In the genomic region with DNA sequence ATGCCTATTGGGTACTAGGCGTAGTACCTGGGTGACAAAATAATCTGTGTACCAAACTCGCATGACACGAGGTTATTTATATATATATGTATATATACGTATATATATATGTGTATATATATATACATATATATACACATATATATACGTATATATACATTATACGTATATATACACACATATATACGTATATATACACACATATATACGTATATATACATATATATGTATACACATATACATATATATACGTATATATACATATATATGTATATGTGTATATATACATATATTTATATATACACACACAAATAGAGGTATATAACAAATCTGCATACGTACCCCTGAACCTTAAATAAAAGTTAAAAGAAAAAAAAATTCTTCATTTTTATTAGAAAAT, we compare ENCODE assay signal across 24 cellular contexts.
DNase-seq lines count a peak whose midpoint lies in the region; ATAC-seq, FAIRE-seq and TF ChIP-seq lines count a peak whose summit lies in the region.
"Had no signal": no experiment of that assay in that cellular context is flagged by ENCODE, and none has a peak within 500 bp of the region (broad histone marks: within the 10 kb centered on the region; RNA-seq: fewer than 3 reads in every experiment).

No MANE protein-coding gene starts in this region.

- no peaks in the 10 kb centered on the region for H3K9me3 ChIP-seq in pancreas
- H3K9me3 ChIP-seq: A549; BE2C; BLaER1 treated with 17β-estradiol and CSF1 and Interleukin-3, amounts not matched to agents 10 nM and 100 nM had no signal

- FAIRE-seq in RCC 7860 (lab: Jason Lieb, UNC), result peak; percentile 2
- peak; percentile 31 for FAIRE-seq in colon (lab: Jason Lieb, UNC)
- FAIRE-seq in pancreas (lab: Jason Lieb, UNC), result peak; percentile 77
- FAIRE-seq: A549, D721Med, GM12891, H1 had no signal

- H3K27ac ChIP-seq in pancreas, result no peak overlapping the region
- H3K27ac ChIP-seq: A549; BLaER1 treated with 17β-estradiol and CSF1 and Interleukin-3, amounts not matched to agents 10 nM and 100 nM; GM23248 had no signal

- intact Hi-C loops in pancreas (cut with DNase I), result no loop called here

- no peak for TF ChIP-seq CTCF in pancreas (IDR thresholded peaks at IDR 0.05)

- no peak overlapping the region for H3K4me3 ChIP-seq in pancreas
- H3K4me3 ChIP-seq: A549; BLaER1 treated with 17β-estradiol and CSF1 and Interleukin-3, amounts not matched to agents 10 nM and 100 nM; GM23248 had no signal

- H3K4me1 ChIP-seq in pancreas, result peaks cover 0 to 7% (median 0%) of the 10 kb centered on the region in 3 donors
- H3K4me1 ChIP-seq: A549 had no signal

- WGBS in pancreas, 2 donors, result 81 to 89% methylated on average over 10 of the region's 10 CpGs

- no peaks in the 10 kb centered on the region for H3K36me3 ChIP-seq in pancreas
- H3K36me3 ChIP-seq: BE2C; BLaER1 treated with 17β-estradiol and CSF1 and Interleukin-3, amounts not matched to agents 10 nM and 100 nM had no signal

- H3K27me3 ChIP-seq in pancreas, result no peaks in the 10 kb centered on the region
- H3K27me3 ChIP-seq: BE2C; BLaER1 treated with 17β-estradiol and CSF1 and Interleukin-3, amounts not matched to agents 10 nM and 100 nM had no signal

- ATAC-seq in pancreas, result no peak
- ATAC-seq in HG02623 (IDR thresholded peaks at IDR 0.05; ENCODE audit: unreplicated experiment), result no peak
- no peak for ATAC-seq in GM18907 (IDR thresholded peaks at IDR 0.05; ENCODE audit: unreplicated experiment)
- ATAC-seq: A549 had no signal

- DNase-seq in RCC 7860 (ENCODE audit: low spot score) (no peak), pancreas (no peak), NCI-H82 (lab: John Stamatoyannopoulos, UW) (no peak)
- DNase-seq: 8988T; ACHN; AML-193; BE2C; CD4-positive, alpha-beta T cell; CD8-positive, alpha-beta memory T cell; DMS 273 treated with DMSO at 0.1 percent for 48 hours; DMS79; EL; GF-D8; GM23248; H7; HCEC 1CT had no signal
